18 cellular contexts compared by ENCODE assay signal in genomic region chr13:26015276-26015934, GRCh38.
"Had no signal": no experiment of that assay in that cellular context is flagged by ENCODE, and none has a peak within 500 bp of the region (broad histone marks: within the 10 kb centered on the region; RNA-seq: fewer than 3 reads in every experiment).

No MANE protein-coding gene starts in this region.

- H3K4me3 ChIP-seq: adrenal gland, heart left ventricle, lung, skin epidermis, tibial nerve, uterus had no signal

- ATAC-seq: stimulated activated naive B cell treated with anti-CD40 and anti-IgM and Interleukin-4, amounts not matched to agents 10 μg/mL and 1 μg/mL and 100 μg/mL, for 72 hours had no signal

- H3K9me3 ChIP-seq: adrenal gland, neutrophil, tibial nerve, uterus had no signal

- H3K27ac ChIP-seq: adrenal gland, epithelial cell of prostate, neutrophil, tibial nerve, uterus had no signal

- H3K36me3 ChIP-seq: adrenal gland, heart left ventricle, neutrophil, tibial nerve, uterus had no signal

- DNase-seq: activated CD4-positive, CD25-positive, alpha-beta regulatory T cell treated with anti-CD3 and anti-CD28 coated beads, Interleukin-2, amount 50 U/mL, for 72 hours; activated naive CD4-positive, alpha-beta T cell; activated T-cell treated with anti-CD3 and anti-CD28 coated beads for 4 hours; adrenal gland; cortex of kidney; effector CD8-positive, alpha-beta T cell; foreskin melanocyte; heart left ventricle; stimulated activated CD4-positive, alpha-beta T cell treated with anti-CD3 and anti-CD28 coated beads, Interleukin-15, amount 100 ng/mL, for 24 hours; stimulated activated CD4-positive, alpha-beta T cell treated with anti-CD3 and anti-CD28 coated beads, Interleukin-4, amount 100 ng/mL, for 1 hour; stimulated activated naive B cell treated with anti-CD40 and anti-IgM and Interleukin-4, amounts not matched to agents 10 μg/mL and 1 μg/mL and 100 μg/mL, for 72 hours; T-helper 9 cell; uterus had no signal

- H3K27me3 ChIP-seq: adrenal gland, tibial nerve, uterus had no signal

- H3K4me1 ChIP-seq: adrenal gland, uterus had no signal
